Comparison of ENCODE assay signal across 12 cellular contexts in genomic region chr15:74428970-74429783, GRCh38. TPM values are rescaled to one million over a fixed set of nuclear protein-coding genes. Genes with fewer than 3 reads are reported as not detected.
DNase-seq lines count a peak whose midpoint lies in the region; ATAC-seq and TF ChIP-seq lines count a peak whose summit lies in the region.
"Had no signal": no experiment of that assay in that cellular context is flagged by ENCODE, and none has a peak within 500 bp of the region (broad histone marks: within the 10 kb centered on the region; RNA-seq: fewer than 3 reads in every experiment).

No MANE protein-coding gene starts in this region.

- CTCF ChIA-PET in Panc1 (lab: Charles Lee): interaction anchor here (0.6 to 0.8 kb wide), 2 partner anchors 9 to 371 kb away, joined by 3 to 15 read pairs; no protein-coding TSS in a partner anchor

- no peaks in the 10 kb centered on the region for H3K36me3 ChIP-seq in Panc1 (ENCODE audit: control insufficient read depth, insufficient read depth, low read length)
- H3K36me3 ChIP-seq: lower lobe of right lung had no signal

- peaks cover 56% of the 10 kb centered on the region for H3K4me1 ChIP-seq in Panc1 (ENCODE audit: control insufficient read depth, insufficient read depth, low read length)

- POLR2A ChIA-PET in Panc1 (lab: Charles Lee): no interaction called here

- peaks cover 82% of the 10 kb centered on the region for H3K4me1 Mint-ChIP-seq in stimulated activated naive CD8-positive, alpha-beta T cell treated with anti-CD3 and anti-CD28 coated beads, Interleukin-15, Interleukin-2, amounts not matched to agents 100 ng/mL and 50 ng/mL, for 24 hours (ENCODE audit: low read depth)
- peaks cover 87% of the 10 kb centered on the region for H3K4me1 Mint-ChIP-seq in dendritic cell treated with granulocyte-macrophage colony-stimulating factor and Interleukin-4, amounts not matched to agents 40 ng/mL and 50 ng/mL, for 4 days (ENCODE audit: low read depth)

- no peaks in the 10 kb centered on the region for H3K27me3 Mint-ChIP-seq in stimulated activated naive CD8-positive, alpha-beta T cell treated with anti-CD3 and anti-CD28 coated beads, Interleukin-15, Interleukin-2, amounts not matched to agents 100 ng/mL and 50 ng/mL, for 24 hours
- H3K27me3 Mint-ChIP-seq in dendritic cell treated with granulocyte-macrophage colony-stimulating factor and Interleukin-4, amounts not matched to agents 40 ng/mL and 50 ng/mL, for 4 days: peaks cover 22% of the 10 kb centered on the region

- in situ Hi-C loops in Panc1 (cut with HindIII; ENCODE audit: low pct_unique_long_range_greater_than_20kb, low sequenced_read_pairs): no loop called here
- in situ Hi-C loops in KBM-7 (cut with MboI; ENCODE audit: low pct_unique_long_range_greater_than_20kb, low sequenced_read_pairs): no loop called here

- no peak for ATAC-seq in stimulated activated naive CD8-positive, alpha-beta T cell treated with anti-CD3 and anti-CD28 coated beads, Interleukin-15, Interleukin-2, amounts not matched to agents 100 U/mL and 50 U/mL, for 24 hours
- no peak for ATAC-seq in Panc1
- ATAC-seq: GM23338 had no signal

- no peaks in the 10 kb centered on the region for H3K9me3 ChIP-seq in Panc1 (ENCODE audit: control insufficient read depth, insufficient read depth, low read depth, low read length)
- H3K9me3 ChIP-seq: lower lobe of right lung had no signal

- peak overlapping the region; percentile 93 for H3K27ac Mint-ChIP-seq in stimulated activated naive CD8-positive, alpha-beta T cell treated with anti-CD3 and anti-CD28 coated beads, Interleukin-15, Interleukin-2, amounts not matched to agents 100 ng/mL and 50 ng/mL, for 24 hours
- H3K27ac Mint-ChIP-seq in dendritic cell treated with granulocyte-macrophage colony-stimulating factor and Interleukin-4, amounts not matched to agents 40 ng/mL and 50 ng/mL, for 4 days: peak overlapping the region; percentile 89
- H3K27ac Mint-ChIP-seq: GM23338 had no signal

- intact Hi-C loops in Panc1 (cut with micrococcal nuclease; ENCODE audit: unreplicated experiment): no loop called here
- intact Hi-C loops in dendritic cell treated with granulocyte-macrophage colony-stimulating factor and Interleukin-4, amounts not matched to agents 40 ng/mL and 50 ng/mL, for 4 days (cut with micrococcal nuclease): no loop called here

- no peak for TF ChIP-seq CTCF in Panc1 (IDR thresholded peaks at IDR 0.05)

- no peaks in the 10 kb centered on the region for H3K9me3 Mint-ChIP-seq in stimulated activated naive CD8-positive, alpha-beta T cell treated with anti-CD3 and anti-CD28 coated beads, Interleukin-15, Interleukin-2, amounts not matched to agents 100 ng/mL and 50 ng/mL, for 24 hours
- no peaks in the 10 kb centered on the region for H3K9me3 Mint-ChIP-seq in dendritic cell treated with granulocyte-macrophage colony-stimulating factor and Interleukin-4, amounts not matched to agents 40 ng/mL and 50 ng/mL, for 4 days
- H3K9me3 Mint-ChIP-seq: CD4-positive, CD25-positive, alpha-beta regulatory T cell; GM23338 had no signal

- DNase-seq in stimulated activated naive CD8-positive, alpha-beta T cell treated with anti-CD3 and anti-CD28 coated beads, Interleukin-15, Interleukin-2, amounts not matched to agents 100 U/mL and 50 U/mL, for 24 hours: no peak
- no peak for DNase-seq in Panc1 (ENCODE audit: low read depth, low spot score)
- DNase-seq in globus pallidus (ENCODE audit: low spot score): no peak
- DNase-seq in KBM-7: no peak
- DNase-seq in NCI-H1417 treated with DMSO at 0.1 percent for 48 hours (lab: John Stamatoyannopoulos, UW): no peak
- DNase-seq in DMS 273 treated with DMSO at 0.1 percent for 48 hours (lab: John Stamatoyannopoulos, UW): no peak
- DNase-seq: CD4-positive, CD25-positive, alpha-beta regulatory T cell; glutamatergic neuron; lower lobe of right lung had no signal

- no peak overlapping the region for H3K4me3 ChIP-seq in Panc1 (ENCODE audit: low read depth in 2 of 2, low read length in 2 of 2)
- H3K4me3 ChIP-seq: GM23338, lower lobe of right lung had no signal

- peaks cover 81% of the 10 kb centered on the region for H3K36me3 Mint-ChIP-seq in stimulated activated naive CD8-positive, alpha-beta T cell treated with anti-CD3 and anti-CD28 coated beads, Interleukin-15, Interleukin-2, amounts not matched to agents 100 ng/mL and 50 ng/mL, for 24 hours (ENCODE audit: low read depth)
- H3K36me3 Mint-ChIP-seq in dendritic cell treated with granulocyte-macrophage colony-stimulating factor and Interleukin-4, amounts not matched to agents 40 ng/mL and 50 ng/mL, for 4 days (ENCODE audit: low read depth): peaks cover 23% of the 10 kb centered on the region
- H3K36me3 Mint-ChIP-seq: CD4-positive, CD25-positive, alpha-beta regulatory T cell had no signal

- peak overlapping the region; percentile 95 for H3K4me3 Mint-ChIP-seq in stimulated activated naive CD8-positive, alpha-beta T cell treated with anti-CD3 and anti-CD28 coated beads, Interleukin-15, Interleukin-2, amounts not matched to agents 100 ng/mL and 50 ng/mL, for 24 hours
- H3K4me3 Mint-ChIP-seq in dendritic cell treated with granulocyte-macrophage colony-stimulating factor and Interleukin-4, amounts not matched to agents 40 ng/mL and 50 ng/mL, for 4 days: peak overlapping the region; percentile 72
- H3K4me3 Mint-ChIP-seq: GM23338 had no signal

- no TSS peak for BruUV-seq in Panc1 (replicated peaks; lab: Mats Ljungman, UMichigan)

- 0 out of 2 replicates have a peak overlapping the region, but pooled peaks have one; percentile 49 for H3K27ac ChIP-seq in Panc1 (ENCODE audit: low read length)
- H3K27ac ChIP-seq: lower lobe of right lung had no signal

- H3K27me3 ChIP-seq in Panc1 (ENCODE audit: control insufficient read depth, insufficient read depth, low read length): no peaks in the 10 kb centered on the region

RNA-seq across cellular contexts. Expression of gene SEMA7A, which starts 4.6 kb away (rescaled TPM):
- 11.2 TPM for total RNA-seq in Panc1 (2021; ENCODE audit: unreplicated experiment)
- polyA plus RNA-seq in Panc1 (2012; ENCODE audit: insufficient read length): 6.3 TPM

RNA-seq across cellular contexts. Expression of gene UBL7, which starts 31.8 kb away (rescaled TPM):
- 68.5 TPM for total RNA-seq in Panc1 (2021; ENCODE audit: unreplicated experiment)
- 82.5 TPM for polyA plus RNA-seq in Panc1 (2012; ENCODE audit: insufficient read length)
